In the genomic region with DNA sequence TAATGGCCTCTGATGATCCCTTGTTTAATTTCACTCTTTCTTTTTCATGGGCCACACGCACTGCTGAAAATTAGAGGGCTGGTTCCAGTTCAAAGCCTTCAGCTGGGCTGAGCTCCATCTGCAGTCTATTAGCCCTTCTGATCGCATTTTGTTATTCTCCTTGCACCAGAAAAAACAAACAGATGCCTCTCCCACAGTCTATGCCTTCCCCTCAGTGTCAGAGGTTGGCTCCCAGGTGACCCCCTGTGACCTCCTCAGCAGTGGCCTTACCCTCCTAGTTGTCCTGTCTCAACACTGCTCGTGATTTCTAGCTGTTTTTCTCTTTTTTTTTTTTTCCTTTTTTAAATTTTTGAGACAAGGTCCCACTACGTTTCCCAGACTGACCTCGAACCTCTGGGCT, we compare ENCODE assay signal across 16 cellular contexts.
"Had no signal": no experiment of that assay in that cellular context is flagged by ENCODE, and none has a peak within 500 bp of the region (broad histone marks: within the 10 kb centered on the region; RNA-seq: fewer than 3 reads in every experiment).

No MANE protein-coding gene starts in this region.

- H3K36me3 ChIP-seq: breast epithelium, lower lobe of right lung, prostate gland, upper lobe of left lung had no signal

- ATAC-seq: lower lobe of right lung, right cardiac atrium had no signal

- DNase-seq: activated CD4-positive, alpha-beta T cell treated with anti-CD3 and anti-CD28 coated beads, Interleukin-2, amount 50 U/mL, for 1 hour; activated naive CD8-positive, alpha-beta T cell treated with anti-CD3 and anti-CD28 coated beads, Interleukin-2, amount 10 ng/mL, durations not matched to agents 7 days and 5 days; cerebellar nuclear complex; effector CD8-positive, alpha-beta T cell; head of caudate nucleus; immature natural killer cell; lower lobe of right lung; right cardiac atrium; upper lobe of left lung had no signal

- H3K4me2 ChIP-seq: smooth muscle cell had no signal

- FAIRE-seq: frontal cortex had no signal

- H3K4me1 ChIP-seq: breast epithelium, lower lobe of right lung, prostate gland, upper lobe of left lung had no signal

- H3K27me3 ChIP-seq: breast epithelium, upper lobe of left lung had no signal

- H3K4me3 Mint-ChIP-seq: activated naive CD8-positive, alpha-beta T cell treated with anti-CD3 and anti-CD28 coated beads, Interleukin-2, amount 10 ng/mL, durations not matched to agents 7 days and 5 days; activated T-helper 1 cell treated with anti-CD3 and anti-CD28 coated beads, Interleukin-12 subunit alpha, Interleukin-12 subunit beta, Interleukin-2, Interleukin-4 antibody, amounts not matched to agents 30 ng/mL and 10 ng/mL and 1 ng/mL, durations not matched to agents 14 hours and 24 hours and 36 hours; immature natural killer cell; mesothelial cell of epicardium; stimulated activated naive CD8-positive, alpha-beta T cell treated with anti-CD3 and anti-CD28 coated beads, Interleukin-15, Interleukin-2, amounts not matched to agents 100 ng/mL and 50 ng/mL, for 24 hours had no signal

- H3K4me3 ChIP-seq: breast epithelium, lower lobe of right lung, prostate gland, smooth muscle cell, upper lobe of left lung had no signal

- H3K9me3 ChIP-seq: breast epithelium, lower lobe of right lung, prostate gland, upper lobe of left lung had no signal

- H3K9me3 Mint-ChIP-seq: activated naive CD8-positive, alpha-beta T cell treated with anti-CD3 and anti-CD28 coated beads, Interleukin-2, amount 10 ng/mL, durations not matched to agents 7 days and 5 days; activated T-helper 1 cell treated with anti-CD3 and anti-CD28 coated beads, Interleukin-12 subunit alpha, Interleukin-12 subunit beta, Interleukin-2, Interleukin-4 antibody, amounts not matched to agents 30 ng/mL and 10 ng/mL and 1 ng/mL, durations not matched to agents 14 hours and 24 hours and 36 hours; immature natural killer cell; mesothelial cell of epicardium; stimulated activated naive CD8-positive, alpha-beta T cell treated with anti-CD3 and anti-CD28 coated beads, Interleukin-15, Interleukin-2, amounts not matched to agents 100 ng/mL and 50 ng/mL, for 24 hours had no signal

- H3K36me3 Mint-ChIP-seq: activated naive CD8-positive, alpha-beta T cell treated with anti-CD3 and anti-CD28 coated beads, Interleukin-2, amount 10 ng/mL, durations not matched to agents 7 days and 5 days; immature natural killer cell; mesothelial cell of epicardium had no signal

- H3K27me3 Mint-ChIP-seq: stimulated activated naive CD8-positive, alpha-beta T cell treated with anti-CD3 and anti-CD28 coated beads, Interleukin-15, Interleukin-2, amounts not matched to agents 100 ng/mL and 50 ng/mL, for 24 hours had no signal

- H3K4me1 Mint-ChIP-seq: activated naive CD8-positive, alpha-beta T cell treated with anti-CD3 and anti-CD28 coated beads, Interleukin-2, amount 10 ng/mL, durations not matched to agents 7 days and 5 days; immature natural killer cell had no signal

- H3K27ac Mint-ChIP-seq: activated naive CD8-positive, alpha-beta T cell treated with anti-CD3 and anti-CD28 coated beads, Interleukin-2, amount 10 ng/mL, durations not matched to agents 7 days and 5 days; activated T-helper 1 cell treated with anti-CD3 and anti-CD28 coated beads, Interleukin-12 subunit alpha, Interleukin-12 subunit beta, Interleukin-2, Interleukin-4 antibody, amounts not matched to agents 30 ng/mL and 10 ng/mL and 1 ng/mL, durations not matched to agents 14 hours and 24 hours and 36 hours; immature natural killer cell; mesothelial cell of epicardium; stimulated activated naive CD8-positive, alpha-beta T cell treated with anti-CD3 and anti-CD28 coated beads, Interleukin-15, Interleukin-2, amounts not matched to agents 100 ng/mL and 50 ng/mL, for 24 hours had no signal

- H3K27ac ChIP-seq: breast epithelium, lower lobe of right lung, prostate gland, upper lobe of left lung had no signal
